Comparison of ENCODE assay signal across 1 cellular context in the genomic region with DNA sequence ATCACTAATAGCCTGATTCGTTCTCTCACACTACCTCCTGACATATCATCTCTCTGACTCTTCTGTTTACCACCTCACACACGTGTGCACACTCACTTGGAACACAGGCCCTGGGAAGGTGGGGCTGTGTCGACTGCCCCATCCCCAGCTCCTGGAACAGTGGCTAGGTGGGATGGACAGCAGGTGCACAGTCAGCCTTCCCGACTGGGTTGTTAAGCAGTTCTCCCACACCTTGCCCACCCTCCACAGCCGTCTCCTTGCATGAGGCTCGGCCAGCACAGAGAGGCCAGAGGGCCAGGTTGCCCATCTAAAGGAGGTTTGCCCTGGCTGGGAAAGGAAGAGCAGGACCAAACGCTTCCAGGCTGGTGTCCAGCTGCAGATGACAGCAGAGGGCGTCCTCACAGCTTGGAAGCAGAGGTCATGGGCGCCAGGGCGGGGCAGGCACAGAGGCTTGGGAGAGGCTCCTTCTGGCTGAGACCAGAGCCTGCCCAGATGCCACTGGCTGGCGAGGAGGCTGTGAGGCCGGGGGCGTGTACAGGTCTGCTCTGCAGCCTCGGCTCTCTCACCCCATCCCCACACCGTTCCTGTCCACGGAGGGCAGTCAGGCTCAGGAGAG.
A peak's percentile ranks its signal among the peaks of the same experiment; 100 is the strongest.
TF ChIP-seq lines count a peak whose summit lies in the region.

No MANE protein-coding gene starts in this region.

TF ChIP-seq in K562, 482 proteins besides CTCF, POLR2A, EP300 and RAD21 (continued from another document):
- no peak for TF ChIP-seq NFE2L1 (tag; IDR thresholded peaks at IDR 0.05; ENCODE audit: borderline replicate concordance, low read depth)
- no peak for TF ChIP-seq TAF1 (IDR thresholded peaks at IDR 0.05; ENCODE audit: control insufficient read depth, extremely low read depth, insufficient read depth, low read length, severe bottlenecking)
- no peak for TF ChIP-seq TBL1XR1 (IDR thresholded peaks at IDR 0.05; ENCODE audit: low read length in 2 of 2)
- peak; percentile 29; the same call in 1 of the 2 replicates for TF ChIP-seq CREM (IDR thresholded peaks at IDR 0.05; ENCODE audit: low read depth)
- TF ChIP-seq JUND (IDR thresholded peaks at IDR 0.05; ENCODE audit: borderline replicate concordance, low read depth, low read length) = peak; percentile 35; the same call in 1 of the 2 replicates
- no peak for TF ChIP-seq JUND (tag; IDR thresholded peaks at IDR 0.05; ENCODE audit: borderline replicate concordance, low read depth, low read length)
- TF ChIP-seq XRCC5 (IDR thresholded peaks at IDR 0.05; ENCODE audit: low read depth, low read length) = 0 out of 2 replicates have a peak, but pooled peaks have one; percentile 34
- peak; percentile 71; the same call in 1 of the 2 replicates for TF ChIP-seq STAG1 (CRISPR knock-in tag; IDR thresholded peaks at IDR 0.05; ENCODE audit: borderline replicate concordance)
- TF ChIP-seq TOE1 (IDR thresholded peaks at IDR 0.05; ENCODE audit: borderline replicate concordance) = no peak
- no peak for TF ChIP-seq TOE1 (CRISPR knock-in tag; IDR thresholded peaks at IDR 0.05; ENCODE audit: borderline replicate concordance, low read depth)
- TF ChIP-seq CHD2 (IDR thresholded peaks at IDR 0.05; ENCODE audit: low read depth, low read length) = no peak
- TF ChIP-seq SMC3 (conservative IDR thresholded peaks at IDR 0.05; ENCODE audit: insufficient read depth, low read depth, low read length) = peak; percentile 78
- TF ChIP-seq MYNN (IDR thresholded peaks at IDR 0.05) = no peak
- TF ChIP-seq MYNN (CRISPR knock-in tag; IDR thresholded peaks at IDR 0.05) = no peak
- no peak for TF ChIP-seq NR2C2 (CRISPR knock-in tag; IDR thresholded peaks at IDR 0.05)
- peak; percentile 42 for TF ChIP-seq NR2C2 (tag; IDR thresholded peaks at IDR 0.05)
- TF ChIP-seq BRF1 (IDR thresholded peaks at IDR 0.05; ENCODE audit: borderline replicate concordance, extremely low read depth, insufficient read length) = no peak
- TF ChIP-seq, protein P1, sequence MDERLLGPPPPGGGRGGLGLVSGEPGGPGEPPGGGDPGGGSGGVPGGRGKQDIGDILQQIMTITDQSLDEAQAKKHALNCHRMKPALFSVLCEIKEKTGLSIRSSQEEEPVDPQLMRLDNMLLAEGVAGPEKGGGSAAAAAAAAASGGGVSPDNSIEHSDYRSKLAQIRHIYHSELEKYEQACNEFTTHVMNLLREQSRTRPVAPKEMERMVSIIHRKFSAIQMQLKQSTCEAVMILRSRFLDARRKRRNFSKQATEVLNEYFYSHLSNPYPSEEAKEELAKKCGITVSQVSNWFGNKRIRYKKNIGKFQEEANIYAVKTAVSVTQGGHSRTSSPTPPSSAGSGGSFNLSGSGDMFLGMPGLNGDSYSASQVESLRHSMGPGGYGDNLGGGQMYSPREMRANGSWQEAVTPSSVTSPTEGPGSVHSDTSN (CRISPR knock-in tag; IDR thresholded peaks at IDR 0.05; ENCODE audit: low read depth) = no peak
- TF ChIP-seq, protein P1 (tag; conservative IDR thresholded peaks at IDR 0.05; ENCODE audit: low read depth) = no peak
- TF ChIP-seq, protein P2, sequence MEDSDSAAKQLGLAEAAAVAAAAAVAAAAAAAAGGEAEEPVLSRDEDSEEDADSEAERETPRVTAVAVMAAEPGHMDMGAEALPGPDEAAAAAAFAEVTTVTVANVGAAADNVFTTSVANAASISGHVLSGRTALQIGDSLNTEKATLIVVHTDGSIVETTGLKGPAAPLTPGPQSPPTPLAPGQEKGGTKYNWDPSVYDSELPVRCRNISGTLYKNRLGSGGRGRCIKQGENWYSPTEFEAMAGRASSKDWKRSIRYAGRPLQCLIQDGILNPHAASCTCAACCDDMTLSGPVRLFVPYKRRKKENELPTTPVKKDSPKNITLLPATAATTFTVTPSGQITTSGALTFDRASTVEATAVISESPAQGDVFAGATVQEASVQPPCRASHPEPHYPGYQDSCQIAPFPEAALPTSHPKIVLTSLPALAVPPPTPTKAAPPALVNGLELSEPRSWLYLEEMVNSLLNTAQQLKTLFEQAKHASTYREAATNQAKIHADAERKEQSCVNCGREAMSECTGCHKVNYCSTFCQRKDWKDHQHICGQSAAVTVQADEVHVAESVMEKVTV (CRISPR knock-in tag; IDR thresholded peaks at IDR 0.05) = peak; percentile 64; the same call in 1 of the 2 replicates
- no peak for TF ChIP-seq ZNF41 (CRISPR knock-in tag; conservative IDR thresholded peaks at IDR 0.05)
- TF ChIP-seq, protein P3, sequence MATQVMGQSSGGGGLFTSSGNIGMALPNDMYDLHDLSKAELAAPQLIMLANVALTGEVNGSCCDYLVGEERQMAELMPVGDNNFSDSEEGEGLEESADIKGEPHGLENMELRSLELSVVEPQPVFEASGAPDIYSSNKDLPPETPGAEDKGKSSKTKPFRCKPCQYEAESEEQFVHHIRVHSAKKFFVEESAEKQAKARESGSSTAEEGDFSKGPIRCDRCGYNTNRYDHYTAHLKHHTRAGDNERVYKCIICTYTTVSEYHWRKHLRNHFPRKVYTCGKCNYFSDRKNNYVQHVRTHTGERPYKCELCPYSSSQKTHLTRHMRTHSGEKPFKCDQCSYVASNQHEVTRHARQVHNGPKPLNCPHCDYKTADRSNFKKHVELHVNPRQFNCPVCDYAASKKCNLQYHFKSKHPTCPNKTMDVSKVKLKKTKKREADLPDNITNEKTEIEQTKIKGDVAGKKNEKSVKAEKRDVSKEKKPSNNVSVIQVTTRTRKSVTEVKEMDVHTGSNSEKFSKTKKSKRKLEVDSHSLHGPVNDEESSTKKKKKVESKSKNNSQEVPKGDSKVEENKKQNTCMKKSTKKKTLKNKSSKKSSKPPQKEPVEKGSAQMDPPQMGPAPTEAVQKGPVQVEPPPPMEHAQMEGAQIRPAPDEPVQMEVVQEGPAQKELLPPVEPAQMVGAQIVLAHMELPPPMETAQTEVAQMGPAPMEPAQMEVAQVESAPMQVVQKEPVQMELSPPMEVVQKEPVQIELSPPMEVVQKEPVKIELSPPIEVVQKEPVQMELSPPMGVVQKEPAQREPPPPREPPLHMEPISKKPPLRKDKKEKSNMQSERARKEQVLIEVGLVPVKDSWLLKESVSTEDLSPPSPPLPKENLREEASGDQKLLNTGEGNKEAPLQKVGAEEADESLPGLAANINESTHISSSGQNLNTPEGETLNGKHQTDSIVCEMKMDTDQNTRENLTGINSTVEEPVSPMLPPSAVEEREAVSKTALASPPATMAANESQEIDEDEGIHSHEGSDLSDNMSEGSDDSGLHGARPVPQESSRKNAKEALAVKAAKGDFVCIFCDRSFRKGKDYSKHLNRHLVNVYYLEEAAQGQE (CRISPR knock-in tag; IDR thresholded peaks at IDR 0.05; ENCODE audit: low read depth) = peak; percentile 14; the same call in 1 of the 2 replicates
- TF ChIP-seq CTBP1 (IDR thresholded peaks at IDR 0.05; ENCODE audit: borderline replicate concordance) = peak; percentile 55
- no peak for TF ChIP-seq ZKSCAN1 (IDR thresholded peaks at IDR 0.05; ENCODE audit: low read depth, low read length)
- 0 out of 2 replicates have a peak, but pooled peaks have one; percentile 58 for TF ChIP-seq RB1 (IDR thresholded peaks at IDR 0.05; ENCODE audit: low read depth)
- peak; percentile 65 to 96; a peak in 3 of 4 replicates for TF ChIP-seq MAZ (CRISPR knock-in tag; conservative IDR thresholded peaks at IDR 0.05 in 1 of 2, IDR thresholded peaks at IDR 0.05 in 1 of 2)
